In genomic region chr6:34248727-34249468, GRCh38 we compare ENCODE assay signal across 1 cellular context.
TF ChIP-seq lines count a peak whose summit lies in the region.

SMIM29 (minus strand) TSS chr6:34249006; CDS start chr6:34247791, 1,215 bp downstream.

TF ChIP-seq in HEK293, 187 proteins besides CTCF, POLR2A, EP300 and RAD21 (continued from another document and continues in another):
- TF ChIP-seq ZNF449 (tag by site-specific recombination; IDR thresholded peaks at IDR 0.05) (peak; percentile 84), ZBTB44 (tag by site-specific recombination; IDR thresholded peaks at IDR 0.05) (peak; percentile 65), MYNN (tag by site-specific recombination; IDR thresholded peaks at IDR 0.05; ENCODE audit: borderline replicate concordance) (no peak), ZEB2 (tag by site-specific recombination; IDR thresholded peaks at IDR 0.05) (peak; percentile 67; the same call in 1 of the 2 replicates), EGR2 (tag by site-specific recombination; IDR thresholded peaks at IDR 0.05; ENCODE audit: low read depth) (peak; percentile 95), ZBTB8A (tag by site-specific recombination; IDR thresholded peaks at IDR 0.05) (peak; percentile 79), ZNF133 (tag by site-specific recombination; IDR thresholded peaks at IDR 0.05) (no peak), ZNF776 (tag by site-specific recombination; IDR thresholded peaks at IDR 0.05; ENCODE audit: borderline replicate concordance) (no peak), GLI4 (tag by site-specific recombination; IDR thresholded peaks at IDR 0.05) (peak; percentile 76; the same call in 1 of the 2 replicates), ZBTB17 (tag by site-specific recombination; IDR thresholded peaks at IDR 0.05) (peak; percentile 59), KLF16 (tag by site-specific recombination; IDR thresholded peaks at IDR 0.05) (no peak), PRDM4 (tag by site-specific recombination; IDR thresholded peaks at IDR 0.05) (0 out of 2 replicates have a peak, but pooled peaks have one; percentile 31), ZBTB7A (tag by site-specific recombination; IDR thresholded peaks at IDR 0.05; ENCODE audit: low read depth) (peak; percentile 48), ZNF785 (tag by site-specific recombination; IDR thresholded peaks at IDR 0.05) (no peak), ZBTB11 (tag by site-specific recombination; conservative IDR thresholded peaks at IDR 0.05; ENCODE audit: low read depth) (peak; percentile 42; the same call in 1 of the 2 replicates), ZBTB6 (tag by site-specific recombination; IDR thresholded peaks at IDR 0.05) (peak; percentile 68), ZNF629 (tag by site-specific recombination; IDR thresholded peaks at IDR 0.05) (no peak), ZNF692 (tag by site-specific recombination; IDR thresholded peaks at IDR 0.05) (peak; percentile 64), TSHZ1 (tag by site-specific recombination; IDR thresholded peaks at IDR 0.05; ENCODE audit: borderline replicate concordance) (peak; percentile 27; the same call in 1 of the 2 replicates), ZNF221 (tag by site-specific recombination; IDR thresholded peaks at IDR 0.05; ENCODE audit: borderline replicate concordance) (no peak), PRDM10 (tag by site-specific recombination; IDR thresholded peaks at IDR 0.05) (peak; percentile 77), ZBTB21 (tag by site-specific recombination; IDR thresholded peaks at IDR 0.05) (no peak), ZNF114 (tag by site-specific recombination; IDR thresholded peaks at IDR 0.05) (no peak), GLI2 (tag by site-specific recombination; IDR thresholded peaks at IDR 0.05; ENCODE audit: borderline replicate concordance, low read depth) (no peak), ZNF623 (tag by site-specific recombination; IDR thresholded peaks at IDR 0.05) (no peak), ZNF76 (tag by site-specific recombination; IDR thresholded peaks at IDR 0.05; ENCODE audit: borderline replicate concordance, low read depth) (peak; percentile 31; the same call in 1 of the 2 replicates), ZNF660 (tag by site-specific recombination; IDR thresholded peaks at IDR 0.05) (peak; percentile 87), ZNF529 (tag by site-specific recombination; IDR thresholded peaks at IDR 0.05; ENCODE audit: insufficient replicate concordance) (no peak), BCL11B (tag by site-specific recombination; IDR thresholded peaks at IDR 0.05; ENCODE audit: low read depth) (peak; percentile 94), ZNF341 (tag by site-specific recombination; IDR thresholded peaks at IDR 0.05; ENCODE audit: low read depth) (peak; percentile 98), ZFHX2 (tag by site-specific recombination; conservative IDR thresholded peaks at IDR 0.05) (peak; percentile 98), ZNF654 (tag by site-specific recombination; IDR thresholded peaks at IDR 0.05; ENCODE audit: low read depth) (peak; percentile 43), ZNF521 (tag by site-specific recombination; IDR thresholded peaks at IDR 0.05) (no peak), ZSCAN30 (tag by site-specific recombination; IDR thresholded peaks at IDR 0.05) (peak; percentile 66; the same call in 1 of the 2 replicates), GLIS2 (tag by site-specific recombination; IDR thresholded peaks at IDR 0.05) (peak; percentile 74), PATZ1 (tag by site-specific recombination; IDR thresholded peaks at IDR 0.05) (peak; percentile 85), ZBTB48 (tag by site-specific recombination; IDR thresholded peaks at IDR 0.05) (peak; percentile 81)
